In the genomic region with DNA sequence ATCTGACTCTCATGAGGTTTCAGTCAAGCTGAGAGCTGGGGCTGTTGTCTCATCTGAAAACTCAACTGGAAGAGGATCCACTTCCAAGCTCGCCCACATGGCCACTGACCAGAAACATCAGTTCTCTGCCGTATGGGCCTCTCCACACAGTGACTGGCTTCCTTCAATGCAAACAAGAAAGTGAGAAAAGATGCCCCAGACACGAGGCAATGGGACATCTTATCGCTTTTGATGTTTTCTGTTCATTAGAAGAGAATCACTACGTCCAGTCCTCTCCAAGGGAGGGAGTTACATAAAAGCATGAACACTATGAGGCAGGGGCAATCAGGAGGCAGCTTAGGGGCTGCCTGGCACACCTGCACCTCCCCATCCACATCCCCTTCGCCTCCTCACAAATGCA, we compare ENCODE assay signal across 24 cellular contexts.
"Had no signal": no experiment of that assay in that cellular context is flagged by ENCODE, and none has a peak within 500 bp of the region (broad histone marks: within the 10 kb centered on the region; RNA-seq: fewer than 3 reads in every experiment).

No MANE protein-coding gene starts in this region.

- H3K9me3 ChIP-seq: colonic mucosa, gastroesophageal sphincter, heart left ventricle, left lung, lower lobe of right lung, mucosa of descending colon had no signal

- H3K27ac Mint-ChIP-seq: dendritic cell treated with granulocyte-macrophage colony-stimulating factor and Interleukin-4, amounts not matched to agents 40 ng/mL and 50 ng/mL, for 4 days; effector memory CD8-positive, alpha-beta T cell; endodermal cell; mesothelial cell of epicardium had no signal

- H3K27ac ChIP-seq: colonic mucosa, epithelial cell of prostate, foreskin keratinocyte, heart left ventricle, hepatocyte, left lung, lower lobe of right lung had no signal

- DNase-seq: cerebellar nuclear complex; colonic mucosa; cortex of kidney; effector CD4-positive, alpha-beta T cell; effector memory CD8-positive, alpha-beta T cell; endodermal cell; erythroblast; foreskin keratinocyte; heart left ventricle; hypothalamus; kidney; kidney glomerular epithelial cell; left lung; left ventricle myocardium superior; lower lobe of right lung; mesenchymal stem cell; mucosa of descending colon; naive B cell had no signal

- H3K4me3 ChIP-seq: colonic mucosa, gastroesophageal sphincter, heart left ventricle, hepatocyte, left lung, lower lobe of right lung, mucosa of descending colon had no signal

- H3K27me3 ChIP-seq: colonic mucosa, foreskin keratinocyte, gastroesophageal sphincter, heart left ventricle, hepatocyte, left lung had no signal

- H3K9me3 Mint-ChIP-seq: dendritic cell treated with granulocyte-macrophage colony-stimulating factor and Interleukin-4, amounts not matched to agents 40 ng/mL and 50 ng/mL, for 4 days; effector memory CD8-positive, alpha-beta T cell; endodermal cell; mesothelial cell of epicardium; naive B cell had no signal

- H3K36me3 ChIP-seq: colonic mucosa had no signal

- H3K4me3 Mint-ChIP-seq: dendritic cell treated with granulocyte-macrophage colony-stimulating factor and Interleukin-4, amounts not matched to agents 40 ng/mL and 50 ng/mL, for 4 days; effector memory CD8-positive, alpha-beta T cell; endodermal cell; mesothelial cell of epicardium; naive B cell had no signal

- H3K27me3 Mint-ChIP-seq: dendritic cell treated with granulocyte-macrophage colony-stimulating factor and Interleukin-4, amounts not matched to agents 40 ng/mL and 50 ng/mL, for 4 days; effector memory CD8-positive, alpha-beta T cell; naive B cell had no signal

- ATAC-seq: effector memory CD8-positive, alpha-beta T cell; esophagus mucosa; foreskin keratinocyte; gastroesophageal sphincter; heart left ventricle; left lung; left ventricle myocardium superior; lower lobe of right lung; mucosa of descending colon had no signal

- H3K4me1 ChIP-seq: foreskin keratinocyte had no signal

- H3K36me3 Mint-ChIP-seq: mesothelial cell of epicardium had no signal
